Comparison of ENCODE assay signal across 10 cellular contexts in genomic region chr15:76309561-76310330, GRCh38. TPM values are rescaled to one million over a fixed set of nuclear protein-coding genes. Genes with fewer than 3 reads are reported as not detected.
A peak's percentile ranks its signal among the peaks of the same experiment; 100 is the strongest.
DNase-seq lines count a peak whose midpoint lies in the region; ATAC-seq and TF ChIP-seq lines count a peak whose summit lies in the region.
"Had no signal": no experiment of that assay in that cellular context is flagged by ENCODE, and none has a peak within 500 bp of the region (broad histone marks: within the 10 kb centered on the region; RNA-seq: fewer than 3 reads in every experiment).

No MANE protein-coding gene starts in this region.

- dilution Hi-C loops in mammary epithelial cell (cut with HindIII; ENCODE audit: low sequenced_read_pairs): no loop called here

- no peaks in the 10 kb centered on the region for H4K20me1 ChIP-seq in mammary epithelial cell (ENCODE audit: insufficient read depth, low read length)

- no peaks in the 10 kb centered on the region for H3K36me3 ChIP-seq in mammary epithelial cell (ENCODE audit: insufficient read depth, low read length)

- DNase-seq in CD4-positive, alpha-beta T cell: no peak
- DNase-seq in mammary epithelial cell (no peak), natural killer cell (no peak), 8988T (no peak)
- no peak for DNase-seq in activated effector memory CD4-positive, alpha-beta T cell treated with anti-CD3 and anti-CD28 coated beads, Interleukin-2, amount 50 U/mL, for 16 hours
- DNase-seq: activated CD4-positive, alpha-beta T cell treated with anti-CD3 and anti-CD28 coated beads for 48 hours; NCI-H1436 treated with DMSO at 0.1 percent for 48 hours had no signal

- no peaks in the 10 kb centered on the region for H3K36me3 Mint-ChIP-seq in CD4-positive, alpha-beta T cell (ENCODE audit: low read depth)
- H3K36me3 Mint-ChIP-seq in IgD-negative memory B cell (peaks cover 3% of the 10 kb centered on the region), natural killer cell (no peaks in the 10 kb centered on the region)

- H3K79me2 ChIP-seq in mammary epithelial cell (ENCODE audit: insufficient read depth, low read length): peaks cover 61% of the 10 kb centered on the region

- no TSS peak for BruUV-seq in mammary epithelial cell (replicated peaks; lab: Mats Ljungman, UMichigan)

- peak overlapping the region; percentile 93 for H3K4me3 Mint-ChIP-seq in CD4-positive, alpha-beta T cell
- H3K4me3 Mint-ChIP-seq in IgD-negative memory B cell: peak overlapping the region; percentile 88 to 100 (median 95)
- peak overlapping the region; percentile 90 for H3K4me3 Mint-ChIP-seq in natural killer cell

- CTCF ChIA-PET in CD4-positive, alpha-beta T cell (lab: Charles Lee): no interaction called here
- CTCF ChIA-PET in mammary epithelial cell (lab: Charles Lee; ENCODE audit: low non-redundant PET): no interaction called here

- WGBS in mammary epithelial cell (ENCODE audit: low coverage, missing lambda C conversion rate): 83% methylated on average over 12 of the region's 14 CpGs

- in situ Hi-C loops in mammary epithelial cell (cut with MboI; ENCODE audit: low sequenced_read_pairs in 2 of 2): no loop called here

- POLR2A ChIA-PET in CD4-positive, alpha-beta T cell (lab: Charles Lee): no interaction called here

- no peaks in the 10 kb centered on the region for H3K9me3 ChIP-seq in CD4-positive, alpha-beta T cell (ENCODE audit: control insufficient read depth, low read length)
- H3K9me3 ChIP-seq in mammary epithelial cell (replicated peaks; ENCODE audit: insufficient read depth, low read length): no peaks in the 10 kb centered on the region

- no peak overlapping the region for H3K27ac ChIP-seq in CD4-positive, alpha-beta T cell (ENCODE audit: low read depth, low read length)
- H3K27ac ChIP-seq in mammary epithelial cell (ENCODE audit: insufficient read depth, low read depth, low read length): no peak overlapping the region

- H3K4me1 ChIP-seq in mammary epithelial cell (ENCODE audit: insufficient read depth, low read length): peaks cover 6% of the 10 kb centered on the region

- no peaks in the 10 kb centered on the region for H3K27me3 ChIP-seq in CD4-positive, alpha-beta T cell (ENCODE audit: control insufficient read depth, insufficient read depth, low read length)
- H3K27me3 ChIP-seq in mammary epithelial cell (ENCODE audit: insufficient read depth, low read length): no peaks in the 10 kb centered on the region

- H2AFZ ChIP-seq in mammary epithelial cell (ENCODE audit: low read depth, low read length): no peak overlapping the region

- TF ChIP-seq CTCF in CD4-positive, alpha-beta T cell (IDR thresholded peaks at IDR 0.05): no peak
- no peak for TF ChIP-seq CTCF in mammary epithelial cell (conservative IDR thresholded peaks at IDR 0.05 in 1 of 2, IDR thresholded peaks at IDR 0.05 in 1 of 2; ENCODE audit: extremely low read depth in 1 of 2, insufficient read depth in 1 of 2, low read depth in 1 of 2, low read length in 2 of 2)
- no peak for TF ChIP-seq CTCF in natural killer cell (IDR thresholded peaks at IDR 0.05)

- H3K4me1 Mint-ChIP-seq in CD4-positive, alpha-beta T cell (ENCODE audit: low read depth): peaks cover 35% of the 10 kb centered on the region
- peaks cover 28 to 50% (median 31%) of the 10 kb centered on the region in 3 donors for H3K4me1 Mint-ChIP-seq in IgD-negative memory B cell
- peaks cover 48 to 49% of the 10 kb centered on the region in 2 donors for H3K4me1 Mint-ChIP-seq in natural killer cell

- no peaks in the 10 kb centered on the region for H3K27me3 Mint-ChIP-seq in CD4-positive, alpha-beta T cell
- no peaks in the 10 kb centered on the region for H3K27me3 Mint-ChIP-seq in IgD-negative memory B cell
- H3K27me3 Mint-ChIP-seq in natural killer cell (ENCODE audit: low read depth in 2 of 2): no peaks in the 10 kb centered on the region

- peaks cover 2% of the 10 kb centered on the region for H3K9me3 Mint-ChIP-seq in CD4-positive, alpha-beta T cell
- H3K9me3 Mint-ChIP-seq in IgD-negative memory B cell (peaks cover 0 to 4% (median 1%) of the 10 kb centered on the region in 3 donors), natural killer cell (no peaks in the 10 kb centered on the region)

- H3K4me2 ChIP-seq in mammary epithelial cell (ENCODE audit: insufficient read depth, low read depth, low read length): peak overlapping the region; percentile 89

- no peak overlapping the region for H3K9ac ChIP-seq in mammary epithelial cell (ENCODE audit: insufficient read depth, low read length)

- no peak for ATAC-seq in CD4-positive, alpha-beta T cell (ENCODE audit: poor library complexity)
- no peak for ATAC-seq in natural killer cell
- no peak for ATAC-seq in GM21423 (IDR thresholded peaks at IDR 0.05; ENCODE audit: unreplicated experiment)
- no peak for ATAC-seq in HG03108 (IDR thresholded peaks at IDR 0.05; ENCODE audit: unreplicated experiment)

- H3K27ac Mint-ChIP-seq in CD4-positive, alpha-beta T cell: peak overlapping the region; percentile 75
- H3K27ac Mint-ChIP-seq in IgD-negative memory B cell: peak overlapping the region; percentile 85 to 98 (median 91)
- H3K27ac Mint-ChIP-seq in natural killer cell: peak overlapping the region; percentile 85 to 90

- H3K4me3 ChIP-seq in mammary epithelial cell (replicated peaks in 1 of 3; ENCODE audit: insufficient read depth in 1 of 3, low read depth in 2 of 3, low read length in 3 of 3): peak overlapping the region in 2 of 3 experiments; percentile 91

- intact Hi-C loops in CD4-positive, alpha-beta T cell (cut with DNase I, micrococcal nuclease): no loop called here
- intact Hi-C loops in mammary epithelial cell (cut with micrococcal nuclease) (loop anchor here (2.0 kb wide), 1 partner anchor 19 kb away; no protein-coding TSS in a partner anchor), natural killer cell (cut with micrococcal nuclease) (loop anchor here (1.0 kb wide), 1 partner anchor 23 kb away; no protein-coding TSS in a partner anchor)

RNA-seq across cellular contexts. Expression of gene ETFA, which starts 1.5 kb away (rescaled TPM):
- 10 to 100 TPM; 11.4 to 15.2 TPM for total RNA-seq in CD4-positive, alpha-beta T cell
- polyA plus RNA-seq in IgD-negative memory B cell (107 TPM), mammary epithelial cell (141 TPM)
- total RNA-seq in mammary epithelial cell (100 to 1,000 TPM in 1 of 2 donors, 10 to 100 TPM in 1; 83.0 to 115 TPM), natural killer cell (10 to 100 TPM; 71.9 to 93.1 (median 79.8) TPM)
- 116 TPM for polyA minus RNA-seq in mammary epithelial cell

RNA-seq across cellular contexts. Expression of gene ISL2, which starts 26.8 kb away (rescaled TPM):
- not detected for total RNA-seq in CD4-positive, alpha-beta T cell
- polyA plus RNA-seq in IgD-negative memory B cell (0.89 TPM), mammary epithelial cell (0.02 TPM)
- total RNA-seq in mammary epithelial cell (not detected), natural killer cell (not detected)
- polyA minus RNA-seq in mammary epithelial cell: not detected

Comparison
In these comparisons a context has a peak if more than half of its experiments do, and no peak if none do; other contexts are left out.
1. RNA of gene ETFA, which starts 1.5 kb away (total RNA-seq): 83.0 to 115 TPM in mammary epithelial cell and 71.9 to 93.1 TPM in natural killer cell; 11.4 to 15.2 TPM in CD4-positive, alpha-beta T cell; every median in the first group is over 4 times any median in the second.
2. intact Hi-C loops: an anchor here in mammary epithelial cell (2.0 kb wide) and natural killer cell (1.0 kb wide); none called in CD4-positive, alpha-beta T cell.
3. Peak in every context shown above with its lines, with median percentiles within 50 percentile points of each other: H3K27ac Mint-ChIP-seq and H3K4me3 Mint-ChIP-seq.